In the genomic region with DNA sequence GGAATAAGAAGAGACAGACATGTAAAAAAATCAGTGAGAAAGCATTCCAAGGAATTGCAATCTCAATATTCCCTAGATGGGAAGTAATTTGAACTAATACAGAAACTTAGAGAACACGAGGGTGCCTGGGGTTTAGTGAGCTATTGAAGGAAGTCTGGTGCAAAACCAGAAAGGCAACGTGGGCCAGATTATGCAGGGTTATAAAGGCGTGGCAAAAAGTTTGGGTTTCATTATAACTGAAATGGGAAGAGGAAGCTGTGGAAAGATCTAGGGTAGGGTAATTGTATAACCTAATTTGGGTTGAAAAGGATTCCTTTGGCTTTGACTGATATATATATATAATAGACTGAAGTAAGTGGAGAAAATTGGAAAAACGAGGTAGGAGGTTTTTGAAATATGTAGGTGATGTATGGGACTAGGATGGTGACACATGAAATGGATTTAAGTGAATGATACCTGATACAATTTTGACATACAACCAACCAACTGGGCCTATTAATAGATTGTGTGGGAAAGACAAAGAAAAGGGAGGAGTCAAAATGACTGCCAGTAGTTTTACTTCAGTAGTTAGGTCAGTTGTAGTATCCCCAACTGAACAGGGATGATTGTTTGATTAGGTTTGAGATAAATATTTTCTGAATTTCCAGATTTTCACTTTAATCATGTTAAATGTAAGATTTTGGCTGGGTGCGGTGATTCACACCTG, we compare ENCODE assay signal across 33 cellular contexts.
"Had no signal": no experiment of that assay in that cellular context is flagged by ENCODE, and none has a peak within 500 bp of the region (broad histone marks: within the 10 kb centered on the region; RNA-seq: fewer than 3 reads in every experiment).

No MANE protein-coding gene starts in this region.

- H3K27ac ChIP-seq: ascending aorta, cardiac muscle cell, gastroesophageal sphincter, lower lobe of right lung, right lobe of liver, thyroid gland, upper lobe of left lung, WERI-Rb-1 had no signal

- H3K4me3 ChIP-seq: ascending aorta, cardiac muscle cell, gastroesophageal sphincter, lower lobe of right lung, right lobe of liver, thyroid gland, upper lobe of left lung had no signal

- DNase-seq: activated CD4-positive, alpha-beta T cell treated with anti-CD3 and anti-CD28 coated beads for 48 hours; activated CD4-positive, alpha-beta T cell treated with anti-CD3 and anti-CD28 coated beads, Interleukin-2, amount 50 U/mL, for 48 hours; activated CD8-positive, alpha-beta memory T cell treated with anti-CD3 and anti-CD28 coated beads for 24 hours; activated CD8-positive, alpha-beta memory T cell treated with anti-CD3 and anti-CD28 coated beads, Interleukin-2, amount 50 U/mL, for 4 hours; activated gamma-delta T cell; activated naive CD4-positive, alpha-beta T cell treated with anti-CD3 and anti-CD28 coated beads, Interleukin-2, amount 10 ng/mL, durations not matched to agents 7 days and 5 days; activated naive CD8-positive, alpha-beta T cell treated with anti-CD3 and anti-CD28 coated beads, Interleukin-2, amount 10 ng/mL, durations not matched to agents 7 days and 5 days; activated T-cell treated with anti-CD3 and anti-CD28 coated beads, Interleukin-2, amount 50 U/mL, for 1 hour; cortex of kidney; effector memory CD8-positive, alpha-beta T cell; erythroblast; head of caudate nucleus; hippocampal formation; immature natural killer cell; lower lobe of right lung; mesenchymal stem cell; right lobe of liver; stimulated activated CD4-positive, alpha-beta T cell treated with anti-CD3 and anti-CD28 coated beads, Interleukin-12 subunit alpha, Interleukin-12 subunit beta, amount 100 ng/mL, for 4 hours; stimulated activated CD4-positive, alpha-beta T cell treated with anti-CD3 and anti-CD28 coated beads, Interleukin-4, amount 100 ng/mL, for 1 hour; stimulated activated naive CD8-positive, alpha-beta T cell treated with anti-CD3 and anti-CD28 coated beads, Interleukin-15, amount 100 ng/mL, for 72 hours; T-helper 1 cell; thyroid gland; upper lobe of left lung; WERI-Rb-1 had no signal

- H3K27me3 Mint-ChIP-seq: activated naive CD4-positive, alpha-beta T cell treated with anti-CD3 and anti-CD28 coated beads, Interleukin-2, amount 10 ng/mL, durations not matched to agents 7 days and 5 days; brain; effector memory CD8-positive, alpha-beta T cell had no signal

- H3K27ac Mint-ChIP-seq: activated naive CD4-positive, alpha-beta T cell treated with anti-CD3 and anti-CD28 coated beads, Interleukin-2, amount 10 ng/mL, durations not matched to agents 7 days and 5 days; activated naive CD8-positive, alpha-beta T cell treated with anti-CD3 and anti-CD28 coated beads, Interleukin-2, amount 10 ng/mL, durations not matched to agents 7 days and 5 days; brain; effector memory CD8-positive, alpha-beta T cell; immature natural killer cell; nephron; stimulated activated effector memory CD8-positive, alpha-beta T cell treated with anti-CD3 and anti-CD28 coated beads, Interleukin-12 subunit alpha, Interleukin-12 subunit beta, amount 100 ng/mL, for 72 hours; stimulated activated naive CD8-positive, alpha-beta T cell treated with anti-CD3 and anti-CD28 coated beads, Interleukin-15, amount 100 ng/mL, for 72 hours; T-helper 2 cell treated with Interferon-gamma antibody and Interleukin-4, amounts not matched to agents 5 μg/mL and 100 μg/mL, for 36 hours had no signal

- H3K4me1 Mint-ChIP-seq: activated naive CD4-positive, alpha-beta T cell treated with anti-CD3 and anti-CD28 coated beads, Interleukin-2, amount 10 ng/mL, durations not matched to agents 7 days and 5 days; activated naive CD8-positive, alpha-beta T cell treated with anti-CD3 and anti-CD28 coated beads, Interleukin-2, amount 10 ng/mL, durations not matched to agents 7 days and 5 days; immature natural killer cell; nephron; stimulated activated effector memory CD8-positive, alpha-beta T cell treated with anti-CD3 and anti-CD28 coated beads, Interleukin-12 subunit alpha, Interleukin-12 subunit beta, amount 100 ng/mL, for 72 hours had no signal

- H3K27me3 ChIP-seq: ascending aorta, cardiac muscle cell, gastroesophageal sphincter, right lobe of liver, thyroid gland, upper lobe of left lung had no signal

- H3K9me3 Mint-ChIP-seq: activated naive CD4-positive, alpha-beta T cell treated with anti-CD3 and anti-CD28 coated beads, Interleukin-2, amount 10 ng/mL, durations not matched to agents 7 days and 5 days; activated naive CD8-positive, alpha-beta T cell treated with anti-CD3 and anti-CD28 coated beads, Interleukin-2, amount 10 ng/mL, durations not matched to agents 7 days and 5 days; brain; effector memory CD8-positive, alpha-beta T cell; immature natural killer cell; nephron; stimulated activated effector memory CD8-positive, alpha-beta T cell treated with anti-CD3 and anti-CD28 coated beads, Interleukin-12 subunit alpha, Interleukin-12 subunit beta, amount 100 ng/mL, for 72 hours; stimulated activated naive CD8-positive, alpha-beta T cell treated with anti-CD3 and anti-CD28 coated beads, Interleukin-15, amount 100 ng/mL, for 72 hours; T-helper 2 cell treated with Interferon-gamma antibody and Interleukin-4, amounts not matched to agents 5 μg/mL and 100 μg/mL, for 36 hours had no signal

- H3K36me3 Mint-ChIP-seq: activated naive CD4-positive, alpha-beta T cell treated with anti-CD3 and anti-CD28 coated beads, Interleukin-2, amount 10 ng/mL, durations not matched to agents 7 days and 5 days; activated naive CD8-positive, alpha-beta T cell treated with anti-CD3 and anti-CD28 coated beads, Interleukin-2, amount 10 ng/mL, durations not matched to agents 7 days and 5 days; brain; stimulated activated effector memory CD8-positive, alpha-beta T cell treated with anti-CD3 and anti-CD28 coated beads, Interleukin-12 subunit alpha, Interleukin-12 subunit beta, amount 100 ng/mL, for 72 hours had no signal

- H3K36me3 ChIP-seq: ascending aorta, cardiac muscle cell, gastroesophageal sphincter, lower lobe of right lung, right lobe of liver, thyroid gland, upper lobe of left lung, WERI-Rb-1 had no signal

- H3K4me1 ChIP-seq: ascending aorta, lower lobe of right lung, right lobe of liver, thyroid gland, upper lobe of left lung had no signal

- H3K4me3 Mint-ChIP-seq: activated naive CD4-positive, alpha-beta T cell treated with anti-CD3 and anti-CD28 coated beads, Interleukin-2, amount 10 ng/mL, durations not matched to agents 7 days and 5 days; activated naive CD8-positive, alpha-beta T cell treated with anti-CD3 and anti-CD28 coated beads, Interleukin-2, amount 10 ng/mL, durations not matched to agents 7 days and 5 days; brain; effector memory CD8-positive, alpha-beta T cell; immature natural killer cell; nephron; stimulated activated effector memory CD8-positive, alpha-beta T cell treated with anti-CD3 and anti-CD28 coated beads, Interleukin-12 subunit alpha, Interleukin-12 subunit beta, amount 100 ng/mL, for 72 hours; stimulated activated naive CD8-positive, alpha-beta T cell treated with anti-CD3 and anti-CD28 coated beads, Interleukin-15, amount 100 ng/mL, for 72 hours; T-helper 2 cell treated with Interferon-gamma antibody and Interleukin-4, amounts not matched to agents 5 μg/mL and 100 μg/mL, for 36 hours had no signal

- H3K9me3 ChIP-seq: ascending aorta, gastroesophageal sphincter, lower lobe of right lung, right lobe of liver, thyroid gland, upper lobe of left lung had no signal

- ATAC-seq: activated CD4-positive, CD25-positive, alpha-beta regulatory T cell treated with anti-CD3 and anti-CD28 coated beads, Interleukin-2, amount 50 U/mL, for 24 hours; effector memory CD8-positive, alpha-beta T cell; gastroesophageal sphincter; left lobe of liver; lower lobe of right lung; right lobe of liver; stimulated activated effector memory CD8-positive, alpha-beta T cell treated with anti-CD3 and anti-CD28 coated beads, Interleukin-12 subunit alpha, Interleukin-12 subunit beta, amount 100 ng/mL, for 72 hours; stimulated activated naive CD8-positive, alpha-beta T cell treated with anti-CD3 and anti-CD28 coated beads, Interleukin-15, amount 100 ng/mL, for 72 hours had no signal
